17 cellular contexts compared by ENCODE assay signal in the genomic region with DNA sequence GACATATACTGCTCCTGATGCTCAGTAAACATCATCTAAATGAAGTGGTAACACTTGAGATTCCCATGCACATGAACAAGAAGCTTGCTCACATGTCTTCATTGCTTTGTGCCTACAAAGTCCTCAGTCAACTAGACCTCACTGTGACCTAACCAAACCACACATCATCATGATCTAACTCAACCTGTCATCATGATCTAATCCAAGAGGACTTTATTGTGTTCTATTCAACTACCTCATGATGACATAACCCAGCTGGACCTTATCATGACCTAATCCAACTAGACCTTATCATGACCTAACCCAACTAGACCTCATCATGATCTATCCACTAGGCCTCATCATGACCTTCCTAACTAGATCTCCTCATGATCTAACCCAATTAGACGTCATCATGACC.
DNase-seq lines count a peak whose midpoint lies in the region; ATAC-seq, FAIRE-seq and TF ChIP-seq lines count a peak whose summit lies in the region.
"Had no signal": no experiment of that assay in that cellular context is flagged by ENCODE, and none has a peak within 500 bp of the region (broad histone marks: within the 10 kb centered on the region; RNA-seq: fewer than 3 reads in every experiment).

No MANE protein-coding gene starts in this region.

- TF ChIP-seq RAD21 in HepG2 (CRISPR knock-in tag; IDR thresholded peaks at IDR 0.05): no peak

- H3K79me2 ChIP-seq in HepG2 (ENCODE audit: insufficient read depth, low read length): no peaks in the 10 kb centered on the region
- no peaks in the 10 kb centered on the region; the same call in 1 of the 2 replicates for H3K79me2 ChIP-seq in H9 (ENCODE audit: insufficient read depth, low read length)

- no peak overlapping the region for H3T11ph ChIP-seq in H9 (ENCODE audit: low read length)

- WGBS in HepG2 (ENCODE audit: low lambda C conversion rate): 94% methylated on average over 1 of the region's 1 CpG
- WGBS in right lobe of liver (ENCODE audit: insufficient coverage, low coverage, low lambda C conversion rate, missing lambda C conversion rate): 83% methylated on average over 1 of the region's 1 CpG
- WGBS in upper lobe of left lung, 2 donors: 88 to 100% methylated on average over 1 of the region's 1 CpG
- no CpG with 5 or more reads among the region's 1 CpG for WGBS in H9 (ENCODE audit: extremely low coverage, insufficient read length, low lambda C conversion rate)

- no peak overlapping the region for H2AK5ac ChIP-seq in H9 (ENCODE audit: insufficient read length, low read length)

- DNase-seq in HepG2 (ENCODE audit: low spot score) (no peak), right lobe of liver (no peak), fibroblast of mammary gland (ENCODE audit: low read depth) (peak; percentile 24), upper lobe of left lung (no peak), H9 (no peak)
- no peak for DNase-seq in stimulated activated effector memory CD8-positive, alpha-beta T cell treated with anti-CD3 and anti-CD28 coated beads, Interleukin-12 subunit alpha, Interleukin-12 subunit beta, amount 100 ng/mL, for 72 hours (ENCODE audit: low spot score in 2 of 2)
- no peak for DNase-seq in stimulated activated naive CD4-positive, alpha-beta T cell treated with Interleukin-2 at 50 U/mL for 16 hours (lab: John Stamatoyannopoulos, UW)
- DNase-seq: CD4-positive, alpha-beta memory T cell; DMS153; DMS79; GDM1; HCEC 1CT; KBM-7 had no signal

- TF ChIP-seq EP300 in HepG2 (IDR thresholded peaks at IDR 0.05; ENCODE audit: low read depth in 2 of 2, low read length in 2 of 2) (no peak), HepG2 (CRISPR knock-in tag; IDR thresholded peaks at IDR 0.05; ENCODE audit: borderline replicate concordance) (no peak), upper lobe of left lung (IDR thresholded peaks at IDR 0.05) (no peak)

- no peak overlapping the region for H3K18ac ChIP-seq in H9 (ENCODE audit: insufficient read length, low read depth, low read length)

- no peak overlapping the region for H3K4me2 ChIP-seq in HepG2 (ENCODE audit: low read depth, low read length)
- H3K4me2 ChIP-seq in H9 (ENCODE audit: insufficient read depth, insufficient read length, low read length): no peak overlapping the region
- H3K4me2 ChIP-seq: BLaER1 had no signal

- TF ChIP-seq POLR2A in HepG2 (IDR thresholded peaks at IDR 0.05; ENCODE audit: insufficient read depth in 1 of 2, low read depth in 2 of 2, low read length in 2 of 2): no peak
- no peak for TF ChIP-seq POLR2A in right lobe of liver (IDR thresholded peaks at IDR 0.05)
- no peak for TF ChIP-seq POLR2A in upper lobe of left lung (IDR thresholded peaks at IDR 0.05)

- H4K20me1 ChIP-seq in HepG2 (ENCODE audit: insufficient read depth, low read length) (no peaks in the 10 kb centered on the region), H9 (ENCODE audit: control insufficient read depth, insufficient read depth, insufficient read length) (no peaks in the 10 kb centered on the region)
- H4K20me1 ChIP-seq: BLaER1 had no signal

- peaks cover 18% of the 10 kb centered on the region for H3K36me3 Mint-ChIP-seq in activated T-helper 17 cell treated with anti-CD3 and anti-CD28 coated beads, Interleukin-2, amount 50 U/mL, for 72 hours (ENCODE audit: low read depth)
- no peaks in the 10 kb centered on the region for H3K36me3 Mint-ChIP-seq in stimulated activated effector memory CD8-positive, alpha-beta T cell treated with anti-CD3 and anti-CD28 coated beads, Interleukin-12 subunit alpha, Interleukin-12 subunit beta, amount 100 ng/mL, for 72 hours
- peaks cover 6 to 19% (median 17%) of the 10 kb centered on the region in 3 experiments for H3K36me3 Mint-ChIP-seq in H9 (ENCODE audit: insufficient read depth in 1 of 3, low read depth in 3 of 3)

- peaks cover 12% of the 10 kb centered on the region; the same call in 1 of the 2 replicates for H3K9me3 ChIP-seq in HepG2 (ENCODE audit: low read length)
- H3K9me3 ChIP-seq in right lobe of liver: no peaks in the 10 kb centered on the region
- no peaks in the 10 kb centered on the region for H3K9me3 ChIP-seq in upper lobe of left lung
- H3K9me3 ChIP-seq in H9 (ENCODE audit: control insufficient read depth, low read depth, low read length): peaks cover 10% of the 10 kb centered on the region

- H3K4ac ChIP-seq in H9 (ENCODE audit: low read depth, low read length): no peak overlapping the region

- H2BK12ac ChIP-seq in H9 (ENCODE audit: insufficient read length, low read depth, low read length): no peak overlapping the region

- intact Hi-C loops in HepG2 (cut with micrococcal nuclease; ENCODE audit: unreplicated experiment): no loop called here
- intact Hi-C loops in right lobe of liver (cut with DNase I): no loop called here

- H2AFZ ChIP-seq in HepG2 (ENCODE audit: low read length) (no peak overlapping the region), H9 (ENCODE audit: low read length) (no peak overlapping the region)

- TF ChIP-seq CTCF in HepG2 (CRISPR knock-in tag; IDR thresholded peaks at IDR 0.05): no peak
- no peak for TF ChIP-seq CTCF in right lobe of liver (IDR thresholded peaks at IDR 0.05)
- no peak for TF ChIP-seq CTCF in fibroblast of mammary gland (conservative IDR thresholded peaks at IDR 0.05; ENCODE audit: control insufficient read depth, insufficient read depth, low read depth, low read length)
- no peak for TF ChIP-seq CTCF in upper lobe of left lung (IDR thresholded peaks at IDR 0.05)
- TF ChIP-seq CTCF in H9 (conservative IDR thresholded peaks at IDR 0.05): no peak

- ATAC-seq in HepG2: no peak
- no peak for ATAC-seq in right lobe of liver
- ATAC-seq in activated T-helper 17 cell treated with anti-CD3 and anti-CD28 coated beads, Interleukin-2, amount 50 U/mL, for 72 hours (replicated peaks): peak; percentile 49
- peak; percentile 57 for ATAC-seq in stimulated activated effector memory CD8-positive, alpha-beta T cell treated with anti-CD3 and anti-CD28 coated beads, Interleukin-12 subunit alpha, Interleukin-12 subunit beta, amount 100 ng/mL, for 72 hours
- ATAC-seq in upper lobe of left lung (ENCODE audit: low FRiP score in 2 of 2): no peak

- H3K9me3 Mint-ChIP-seq in activated T-helper 17 cell treated with anti-CD3 and anti-CD28 coated beads, Interleukin-2, amount 50 U/mL, for 72 hours: peaks cover 3% of the 10 kb centered on the region
- H3K9me3 Mint-ChIP-seq in stimulated activated effector memory CD8-positive, alpha-beta T cell treated with anti-CD3 and anti-CD28 coated beads, Interleukin-12 subunit alpha, Interleukin-12 subunit beta, amount 100 ng/mL, for 72 hours: no peaks in the 10 kb centered on the region
- peaks cover 0 to 3% of the 10 kb centered on the region in 2 experiments; a peak in 1 of 5 replicates for H3K9me3 Mint-ChIP-seq in H9

- H3K4me3 Mint-ChIP-seq in activated T-helper 17 cell treated with anti-CD3 and anti-CD28 coated beads, Interleukin-2, amount 50 U/mL, for 72 hours: no peak overlapping the region
- no peak overlapping the region for H3K4me3 Mint-ChIP-seq in stimulated activated effector memory CD8-positive, alpha-beta T cell treated with anti-CD3 and anti-CD28 coated beads, Interleukin-12 subunit alpha, Interleukin-12 subunit beta, amount 100 ng/mL, for 72 hours
- no peak overlapping the region for H3K4me3 Mint-ChIP-seq in H9
- H3K4me3 Mint-ChIP-seq: CD14-positive monocyte; CD4-positive, alpha-beta memory T cell had no signal

- no peaks in the 10 kb centered on the region for H3K23me2 ChIP-seq in H9 (ENCODE audit: insufficient read length, low read depth, low read length, poor library complexity, severe bottlenecking)

- CTCF ChIA-PET in HepG2 (lab: Yijun Ruan, JAX; ENCODE audit: low intra/inter-chr PET ratio, low total read pairs): no interaction called here

- no TSS peak for BruUV-seq in HepG2 (replicated peaks; lab: Mats Ljungman, UMichigan)

- H3K27me3 ChIP-seq in HepG2 (ENCODE audit: control insufficient read depth in 1 of 2, insufficient read depth in 2 of 2, low read length in 2 of 2) (no peaks in the 10 kb centered on the region), right lobe of liver (no peaks in the 10 kb centered on the region), upper lobe of left lung (no peaks in the 10 kb centered on the region), H9 (ENCODE audit: insufficient read depth, low read length) (no peaks in the 10 kb centered on the region)
- H3K27me3 ChIP-seq: BLaER1 had no signal

- POLR2A ChIA-PET in HepG2 (lab: Yijun Ruan, JAX): no interaction called here

- no peaks in the 10 kb centered on the region for H3K79me1 ChIP-seq in H9 (ENCODE audit: insufficient read depth, low read depth, low read length, poor library complexity, severe bottlenecking)

- no peak overlapping the region for H3K4me3 ChIP-seq in HepG2 (replicated peaks in 1 of 3; ENCODE audit: insufficient read depth in 1 of 3, low read depth in 2 of 3, low read length in 3 of 3)
- H3K4me3 ChIP-seq in right lobe of liver: no peak overlapping the region
- H3K4me3 ChIP-seq in fibroblast of mammary gland (ENCODE audit: control insufficient read depth, low read depth, low read length): no peak overlapping the region
- H3K4me3 ChIP-seq in upper lobe of left lung: no peak overlapping the region
- H3K4me3 ChIP-seq: BLaER1 had no signal

- no peak overlapping the region for H2BK5ac ChIP-seq in H9 (ENCODE audit: insufficient read length, low read length)

- H2BK120ac ChIP-seq in H9 (ENCODE audit: low read depth, low read length, poor library complexity, severe bottlenecking): no peak overlapping the region

- no peak overlapping the region for H4K8ac ChIP-seq in H9 (replicated peaks; ENCODE audit: insufficient read length, low read depth, low read length)

- H3K4me1 Mint-ChIP-seq in activated T-helper 17 cell treated with anti-CD3 and anti-CD28 coated beads, Interleukin-2, amount 50 U/mL, for 72 hours: peaks cover 4% of the 10 kb centered on the region
- peaks cover 7% of the 10 kb centered on the region for H3K4me1 Mint-ChIP-seq in stimulated activated effector memory CD8-positive, alpha-beta T cell treated with anti-CD3 and anti-CD28 coated beads, Interleukin-12 subunit alpha, Interleukin-12 subunit beta, amount 100 ng/mL, for 72 hours
- peaks cover 8% of the 10 kb centered on the region in 2 experiments; a peak in 3 of 4 replicates for H3K4me1 Mint-ChIP-seq in H9
- H3K4me1 Mint-ChIP-seq: CD14-positive monocyte had no signal

- H3K56ac ChIP-seq in H9 (ENCODE audit: insufficient read length, low read depth, low read length): no peak overlapping the region

- no peak overlapping the region for H4K91ac ChIP-seq in H9 (ENCODE audit: insufficient read length, low read depth, low read length)

- H3K9ac ChIP-seq in HepG2 (ENCODE audit: insufficient read depth, low read depth, low read length): no peak overlapping the region
- no peak overlapping the region for H3K9ac ChIP-seq in H9 (ENCODE audit: extremely low read depth, insufficient read length, low read length)
- H3K9ac ChIP-seq: BLaER1 had no signal

- FAIRE-seq in HepG2 (lab: Jason Lieb, UNC): no peak

- H3K23ac ChIP-seq in H9 (ENCODE audit: insufficient read length, low read depth, low read length): no peak overlapping the region

- H3K27ac ChIP-seq in HepG2 (ENCODE audit: extremely low read length, insufficient read depth, low read length) (no peak overlapping the region), right lobe of liver (no peak overlapping the region), upper lobe of left lung (no peak overlapping the region), H9 (ENCODE audit: insufficient read length, low read depth, low read length) (no peak overlapping the region)
- H3K27ac ChIP-seq: 22Rv1, BLaER1 had no signal

- H3K27me3 Mint-ChIP-seq in activated T-helper 17 cell treated with anti-CD3 and anti-CD28 coated beads, Interleukin-2, amount 50 U/mL, for 72 hours: no peaks in the 10 kb centered on the region
- H3K27me3 Mint-ChIP-seq in H9 (ENCODE audit: low read depth): no peaks in the 10 kb centered on the region
- H3K27me3 Mint-ChIP-seq: CD4-positive, alpha-beta memory T cell had no signal

- no peak overlapping the region for H3K14ac ChIP-seq in H9 (ENCODE audit: insufficient read depth, low read length)

- H3K4me1 ChIP-seq in HepG2 (ENCODE audit: insufficient read depth, low read length): no peaks in the 10 kb centered on the region
- no peaks in the 10 kb centered on the region for H3K4me1 ChIP-seq in right lobe of liver
- H3K4me1 ChIP-seq in upper lobe of left lung: no peaks in the 10 kb centered on the region
- no peaks in the 10 kb centered on the region for H3K4me1 ChIP-seq in H9 (ENCODE audit: insufficient read depth, low read length)

- H4K5ac ChIP-seq in H9 (ENCODE audit: insufficient read length, low read depth, low read length): no peak overlapping the region

- H3K36me3 ChIP-seq in HepG2 (replicated peaks in 1 of 2; ENCODE audit: control insufficient read depth in 1 of 2, insufficient read depth in 2 of 2, low read length in 2 of 2) (0 out of 5 replicates have a peak, but pooled peaks cover 0 to 3% of the 10 kb centered on the region in 2 experiments), right lobe of liver (peaks cover 0 to 2% (median 0%) of the 10 kb centered on the region in 4 donors), upper lobe of left lung (peaks cover 0 to 11% (median 3%) of the 10 kb centered on the region in 4 donors)

- H2BK15ac ChIP-seq in H9 (ENCODE audit: low read depth, low read length): no peak overlapping the region

- in situ Hi-C loops in HepG2 (cut with HindIII; ENCODE audit: extremely low pct_ligation_motif_present, low pct_unique_long_range_greater_than_20kb): no loop called here

- H3K27ac Mint-ChIP-seq in activated T-helper 17 cell treated with anti-CD3 and anti-CD28 coated beads, Interleukin-2, amount 50 U/mL, for 72 hours: no peak overlapping the region
- H3K27ac Mint-ChIP-seq in stimulated activated effector memory CD8-positive, alpha-beta T cell treated with anti-CD3 and anti-CD28 coated beads, Interleukin-12 subunit alpha, Interleukin-12 subunit beta, amount 100 ng/mL, for 72 hours: no peak overlapping the region
- no peak overlapping the region for H3K27ac Mint-ChIP-seq in H9
- H3K27ac Mint-ChIP-seq: CD14-positive monocyte; CD4-positive, alpha-beta memory T cell had no signal

- H2BK20ac ChIP-seq in H9 (ENCODE audit: low read depth, low read length, poor library complexity, severe bottlenecking): no peak overlapping the region

Comparison
In these comparisons a context has a peak if more than half of its experiments do, and no peak if none do; other contexts are left out.
1. ATAC-seq: peak in activated T-helper 17 cell treated with anti-CD3 and anti-CD28 coated beads, Interleukin-2, amount 50 U/mL, for 72 hours (single experiment) and stimulated activated effector memory CD8-positive, alpha-beta T cell treated with anti-CD3 and anti-CD28 coated beads, Interleukin-12 subunit alpha, Interleukin-12 subunit beta, amount 100 ng/mL, for 72 hours (single experiment); none in HepG2 (single experiment), right lobe of liver (0 of 4) and upper lobe of left lung (0 of 2).